Comparison of ENCODE assay signal across 17 cellular contexts in the genomic region with DNA sequence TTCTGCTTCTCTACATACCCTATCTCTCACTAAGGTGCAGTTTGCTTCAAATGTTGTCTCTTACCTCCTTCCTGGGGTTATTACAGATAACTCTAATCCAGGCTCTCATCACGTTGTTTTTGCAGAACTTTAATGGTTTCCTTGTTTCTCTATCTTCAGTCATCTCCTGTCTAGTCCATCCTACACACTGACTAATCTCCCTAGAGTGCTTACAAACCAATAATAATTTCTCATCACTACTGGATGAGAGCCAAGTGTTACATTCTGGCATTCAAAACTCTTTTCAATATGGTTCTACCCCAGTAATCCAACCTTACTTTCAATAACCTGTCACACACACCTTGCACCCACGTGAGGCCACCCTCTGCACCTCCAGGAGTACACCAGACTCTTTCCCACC.
DNase-seq lines count a peak whose midpoint lies in the region; ATAC-seq and TF ChIP-seq lines count a peak whose summit lies in the region.
"Had no signal": no experiment of that assay in that cellular context is flagged by ENCODE, and none has a peak within 500 bp of the region (broad histone marks: within the 10 kb centered on the region; RNA-seq: fewer than 3 reads in every experiment).

No MANE protein-coding gene starts in this region.

- no peaks in the 10 kb centered on the region for H4K20me1 ChIP-seq in GM23248 (ENCODE audit: insufficient read depth)

- WGBS in GM23248 (ENCODE audit: low coverage in 1 of 2, low lambda C conversion rate in 2 of 2, missing lambda C conversion rate in 2 of 2), 2 experiments: 28 to 29% methylated on average over 2 of the region's 2 CpGs
- 70 to 80% methylated on average over 2 of the region's 2 CpGs for WGBS in thyroid gland, 2 donors

- H3K36me3 ChIP-seq in GM23248 (ENCODE audit: low read depth): no peaks in the 10 kb centered on the region
- no peaks in the 10 kb centered on the region for H3K36me3 ChIP-seq in ascending aorta
- H3K36me3 ChIP-seq in stomach smooth muscle (ENCODE audit: control insufficient read depth in 2 of 2, insufficient read depth in 2 of 2, low read length in 2 of 2): peaks cover 0 to 3% of the 10 kb centered on the region in 2 donors
- H3K36me3 ChIP-seq in thyroid gland: no peaks in the 10 kb centered on the region

- peak overlapping the region; percentile 30 for H3K4me2 ChIP-seq in GM23248 (ENCODE audit: unreplicated experiment)

- H3K4me1 ChIP-seq in GM23248 (ENCODE audit: insufficient read depth) (peaks cover 12% of the 10 kb centered on the region), ascending aorta (peaks cover 11 to 55% of the 10 kb centered on the region in 2 donors), stomach smooth muscle (ENCODE audit: control insufficient read depth, insufficient read depth, low read length) (peaks cover 29% of the 10 kb centered on the region), thyroid gland (no peaks in the 10 kb centered on the region)

- H3K9me2 ChIP-seq in GM23248 (ENCODE audit: insufficient read depth): no peaks in the 10 kb centered on the region

- intact Hi-C loops in ascending aorta (cut with DNase I) (no loop called here), thyroid gland (cut with DNase I) (no loop called here)

- DNase-seq in GM23248 (peak; percentile 74), ascending aorta (ENCODE audit: low spot score in 2 of 2) (no peak), hepatic stellate cell (ENCODE audit: low spot score) (peak; percentile 36), DMS 273 (lab: John Stamatoyannopoulos, UW; ENCODE audit: unreplicated experiment) (no peak), COR-L47 (lab: John Stamatoyannopoulos, UW) (no peak), thyroid gland (no peak)
- DNase-seq: activated CD4-positive, alpha-beta T cell treated with anti-CD3 and anti-CD28 coated beads, Interleukin-2, amount 10 ng/mL, durations not matched to agents 7 days and 5 days; activated naive CD4-positive, alpha-beta T cell treated with anti-CD3 and anti-CD28 coated beads, Interleukin-2, amount 50 U/mL, for 16 hours; activated T-cell treated with anti-CD3 and anti-CD28 coated beads for 4 hours; foreskin melanocyte; immature natural killer cell; NCI-H2227 treated with DMSO at 0.1 percent for 48 hours; occipital lobe; SIG-M5 had no signal

- H3K9ac ChIP-seq in GM23248 (no peak overlapping the region), stomach smooth muscle (ENCODE audit: low read length in 2 of 2) (no peak overlapping the region)

- TF ChIP-seq CTCF in ascending aorta (IDR thresholded peaks at IDR 0.05) (no peak), thyroid gland (IDR thresholded peaks at IDR 0.05) (no peak)

- in situ Hi-C loops in GM23248 (cut with MboI): loop anchor here (25.0 kb wide), 1 partner anchor 212 kb away; no protein-coding TSS in a partner anchor

- H3K27ac ChIP-seq in GM23248: no peak overlapping the region
- H3K27ac ChIP-seq in ascending aorta: peak overlapping the region; percentile 61 to 85
- peak overlapping the region; percentile 56 for H3K27ac ChIP-seq in stomach smooth muscle (ENCODE audit: low read length)
- no peak overlapping the region for H3K27ac ChIP-seq in thyroid gland

- no peak overlapping the region for H3K4me3 ChIP-seq in GM23248
- H3K4me3 ChIP-seq in ascending aorta: no peak overlapping the region
- H3K4me3 ChIP-seq in stomach smooth muscle (ENCODE audit: low read length in 2 of 2): no peak overlapping the region
- H3K4me3 ChIP-seq in thyroid gland (replicated peaks in 1 of 3): no peak overlapping the region

- no peak for ATAC-seq in GM19035 (IDR thresholded peaks at IDR 0.05; ENCODE audit: unreplicated experiment)
- ATAC-seq: stimulated activated memory B cell treated with anti-CD40 and anti-IgM and Interleukin-4, amounts not matched to agents 10 μg/mL and 1 μg/mL and 100 μg/mL, for 72 hours had no signal

- no peaks in the 10 kb centered on the region for H3K79me2 ChIP-seq in GM23248 (ENCODE audit: insufficient read depth)

- H3K9me3 ChIP-seq in GM23248 (ENCODE audit: low read depth): no peaks in the 10 kb centered on the region
- no peaks in the 10 kb centered on the region for H3K9me3 ChIP-seq in ascending aorta
- H3K9me3 ChIP-seq in stomach smooth muscle (ENCODE audit: control insufficient read depth in 2 of 2, low read length in 2 of 2): no peaks in the 10 kb centered on the region
- H3K9me3 ChIP-seq in thyroid gland: no peaks in the 10 kb centered on the region

- H3F3A ChIP-seq in GM23248 (ENCODE audit: insufficient read depth): peaks cover 14% of the 10 kb centered on the region; the same call in 1 of the 2 replicates

- H3K27me3 ChIP-seq in GM23248 (replicated peaks; ENCODE audit: insufficient read depth) (no peaks in the 10 kb centered on the region), ascending aorta (no peaks in the 10 kb centered on the region), stomach smooth muscle (ENCODE audit: control insufficient read depth in 1 of 2, insufficient read depth in 2 of 2, low read length in 2 of 2) (no peaks in the 10 kb centered on the region), thyroid gland (no peaks in the 10 kb centered on the region)

- H2AFZ ChIP-seq in GM23248: no peak overlapping the region; the same call in 1 of the 2 replicates

- no peak for TF ChIP-seq POLR2A in thyroid gland (IDR thresholded peaks at IDR 0.05)

Comparison
In these comparisons a context has a peak if more than half of its experiments do, and no peak if none do; other contexts are left out.
1. DNase-seq: peak in GM23248 (single experiment) and hepatic stellate cell (single experiment); none in ascending aorta (0 of 2), DMS 273 (single experiment), COR-L47 (single experiment) and thyroid gland (0 of 2).
2. H3K27ac ChIP-seq: peak in ascending aorta (2 of 2) and stomach smooth muscle (single experiment); none in GM23248 (single experiment) and thyroid gland (0 of 3).